Comparison of ENCODE assay signal across 2 cellular contexts in the genomic region with DNA sequence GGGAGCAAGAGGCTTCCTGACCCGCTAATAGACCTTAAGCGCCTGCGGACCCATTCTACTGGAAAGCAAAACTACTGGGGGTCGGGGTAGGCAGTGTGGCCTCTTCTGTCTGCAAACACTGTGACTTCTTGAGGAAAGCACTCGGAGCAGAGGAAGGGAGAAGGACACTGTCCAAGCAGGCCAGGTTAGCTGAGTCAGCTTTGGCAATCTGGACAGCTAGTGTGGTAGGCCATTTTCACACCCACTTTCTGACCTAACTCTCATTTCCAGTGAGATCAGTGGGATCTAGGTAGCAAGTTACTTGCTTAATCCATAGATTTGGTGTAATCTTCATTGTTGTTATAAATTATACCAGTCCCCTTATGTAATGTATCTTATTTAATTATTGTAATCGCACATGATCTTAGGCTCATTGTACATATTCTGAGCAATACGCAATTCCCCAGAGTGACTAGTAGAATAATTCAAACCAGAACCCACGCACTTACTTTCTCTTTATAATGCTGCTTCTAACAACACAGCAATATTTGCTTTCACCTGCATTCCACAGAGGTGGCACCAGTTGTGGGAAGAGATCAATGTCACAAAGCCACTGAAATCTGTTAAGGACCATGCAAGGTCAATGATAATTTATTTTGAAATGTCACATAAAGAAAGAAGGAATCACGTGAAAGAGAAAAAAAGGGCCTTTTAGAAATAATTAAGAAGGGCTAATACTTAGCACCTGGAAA.
TF ChIP-seq lines count a peak whose summit lies in the region.

No MANE protein-coding gene starts in this region.

TF ChIP-seq in GM23338, 12 proteins besides CTCF, POLR2A, EP300 and RAD21 (continued from another document):
- TF ChIP-seq ZNF462 (CRISPR knock-in tag; IDR thresholded peaks at IDR 0.05), result no peak
- no peak for TF ChIP-seq ETS1 (IDR thresholded peaks at IDR 0.05)
- TF ChIP-seq NANOG (IDR thresholded peaks at IDR 0.05; ENCODE audit: borderline replicate concordance), result no peak

TF ChIP-seq in HepG2, 621 proteins besides CTCF, POLR2A, EP300 and RAD21 (continued from another document):
- no peak for TF ChIP-seq ATF6 (CRISPR knock-in tag; conservative IDR thresholded peaks at IDR 0.05)
- no peak for TF ChIP-seq SMARCC2 (IDR thresholded peaks at IDR 0.05)
- no peak for TF ChIP-seq KLF11 (CRISPR knock-in tag; IDR thresholded peaks at IDR 0.05)
- TF ChIP-seq ZNF136 (CRISPR knock-in tag; IDR thresholded peaks at IDR 0.05; ENCODE audit: low read depth), result no peak
- peak; percentile 42 to 67 for TF ChIP-seq MAFK (conservative IDR thresholded peaks at IDR 0.05 in 1 of 2, IDR thresholded peaks at IDR 0.05 in 1 of 2; ENCODE audit: low read length in 2 of 2)
- no peak for TF ChIP-seq SMARCE1 (IDR thresholded peaks at IDR 0.05; ENCODE audit: borderline replicate concordance)
- no peak for TF ChIP-seq ZIK1 (CRISPR knock-in tag; IDR thresholded peaks at IDR 0.05; ENCODE audit: borderline replicate concordance, low read depth)
- TF ChIP-seq, protein P1, sequence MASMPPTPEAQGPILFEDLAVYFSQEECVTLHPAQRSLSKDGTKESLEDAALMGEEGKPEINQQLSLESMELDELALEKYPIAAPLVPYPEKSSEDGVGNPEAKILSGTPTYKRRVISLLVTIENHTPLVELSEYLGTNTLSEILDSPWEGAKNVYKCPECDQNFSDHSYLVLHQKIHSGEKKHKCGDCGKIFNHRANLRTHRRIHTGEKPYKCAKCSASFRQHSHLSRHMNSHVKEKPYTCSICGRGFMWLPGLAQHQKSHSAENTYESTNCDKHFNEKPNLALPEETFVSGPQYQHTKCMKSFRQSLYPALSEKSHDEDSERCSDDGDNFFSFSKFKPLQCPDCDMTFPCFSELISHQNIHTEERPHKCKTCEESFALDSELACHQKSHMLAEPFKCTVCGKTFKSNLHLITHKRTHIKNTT (CRISPR knock-in tag; IDR thresholded peaks at IDR 0.05), result no peak
- TF ChIP-seq, protein P2, sequence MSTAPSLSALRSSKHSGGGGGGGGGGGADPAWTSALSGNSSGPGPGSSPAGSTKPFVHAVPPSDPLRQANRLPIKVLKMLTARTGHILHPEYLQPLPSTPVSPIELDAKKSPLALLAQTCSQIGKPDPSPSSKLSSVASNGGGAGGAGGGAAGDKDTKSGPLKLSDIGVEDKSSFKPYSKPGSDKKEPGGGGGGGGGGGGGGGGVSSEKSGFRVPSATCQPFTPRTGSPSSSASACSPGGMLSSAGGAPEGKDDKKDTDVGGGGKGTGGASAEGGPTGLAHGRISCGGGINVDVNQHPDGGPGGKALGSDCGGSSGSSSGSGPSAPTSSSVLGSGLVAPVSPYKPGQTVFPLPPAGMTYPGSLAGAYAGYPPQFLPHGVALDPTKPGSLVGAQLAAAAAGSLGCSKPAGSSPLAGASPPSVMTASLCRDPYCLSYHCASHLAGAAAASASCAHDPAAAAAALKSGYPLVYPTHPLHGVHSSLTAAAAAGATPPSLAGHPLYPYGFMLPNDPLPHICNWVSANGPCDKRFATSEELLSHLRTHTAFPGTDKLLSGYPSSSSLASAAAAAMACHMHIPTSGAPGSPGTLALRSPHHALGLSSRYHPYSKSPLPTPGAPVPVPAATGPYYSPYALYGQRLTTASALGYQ (CRISPR knock-in tag; IDR thresholded peaks at IDR 0.05), result no peak
